ENCODE assay signal across 9 cellular contexts in the genomic region with DNA sequence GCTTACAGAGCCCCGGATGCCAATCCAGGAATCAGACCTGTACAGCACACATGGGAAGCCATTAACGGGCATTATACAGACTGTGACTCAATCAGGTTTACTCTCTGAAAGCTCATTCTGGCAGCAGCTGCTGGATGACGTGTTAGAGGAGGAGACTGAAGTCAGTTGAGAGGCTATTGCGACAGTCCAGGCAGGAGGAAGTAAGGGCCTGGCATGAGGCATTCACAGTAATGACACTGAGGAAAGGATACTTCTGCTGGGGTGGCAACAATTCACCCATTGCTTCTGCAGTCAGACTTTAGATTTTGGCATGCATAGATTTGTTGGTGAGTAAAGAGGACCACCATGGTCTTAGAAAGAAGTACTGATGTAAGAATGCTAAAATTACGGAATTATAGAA.
DNase-seq lines count a peak whose midpoint lies in the region; ATAC-seq and TF ChIP-seq lines count a peak whose summit lies in the region.
"Had no signal": no experiment of that assay in that cellular context is flagged by ENCODE, and none has a peak within 500 bp of the region (broad histone marks: within the 10 kb centered on the region; RNA-seq: fewer than 3 reads in every experiment).

No MANE protein-coding gene starts in this region.

- no peak for TF ChIP-seq CTCF in RWPE1 (conservative IDR thresholded peaks at IDR 0.05; ENCODE audit: low read depth)
- no peak for TF ChIP-seq CTCF in cardiac muscle cell (IDR thresholded peaks at IDR 0.05; ENCODE audit: low read depth, low read length)
- no peak for TF ChIP-seq CTCF in upper lobe of left lung (IDR thresholded peaks at IDR 0.05)

- H3K4me3 ChIP-seq in cardiac muscle cell (no peak overlapping the region), upper lobe of left lung (no peak overlapping the region)

- POLR2A ChIA-PET in RWPE1 (lab: Yijun Ruan, JAX; ENCODE audit: low non-redundant PET) = no interaction called here

- H3K27ac ChIP-seq in RWPE1 (no peak overlapping the region), cardiac muscle cell (peak overlapping the region; percentile 82), upper lobe of left lung (peak overlapping the region; percentile 34 to 72 (median 62))

- no peaks in the 10 kb centered on the region for H3K36me3 ChIP-seq in cardiac muscle cell
- H3K36me3 ChIP-seq in upper lobe of left lung = no peaks in the 10 kb centered on the region

- 57% methylated on average over 5 of the region's 5 CpGs for WGBS in upper lobe of left lung, 2 donors

- DNase-seq in NCI-H345 (lab: John Stamatoyannopoulos, UW) (peak; percentile 70), NCI-H345 treated with DMSO at 0.1 percent for 48 hours (lab: John Stamatoyannopoulos, UW; ENCODE audit: unreplicated experiment) (no peak), RWPE1 (ENCODE audit: low spot score) (peak; percentile 56), cardiac muscle cell (ENCODE audit: low read depth in 1 of 2, low spot score in 1 of 2) (peak in 1 of 2 donors; percentile 84), upper lobe of left lung (peak in 1 of 2 donors; percentile 91)
- no peak for DNase-seq in activated CD4-positive, alpha-beta T cell treated with anti-CD3 and anti-CD28 coated beads, Interleukin-2, amount 50 U/mL, for 1 hour
- DNase-seq: activated B cell treated with CpG ODN at 0.5 μM for 24 hours had no signal

- TF ChIP-seq EP300 in upper lobe of left lung (IDR thresholded peaks at IDR 0.05) = peak in 1 of 4 donors; percentile 68

- H3K4me1 ChIP-seq in cardiac muscle cell (ENCODE audit: low read depth) = peaks cover 24% of the 10 kb centered on the region
- peaks cover 0 to 5% (median 2%) of the 10 kb centered on the region in 4 donors for H3K4me1 ChIP-seq in upper lobe of left lung

- H3K27me3 ChIP-seq in cardiac muscle cell (no peaks in the 10 kb centered on the region), upper lobe of left lung (no peaks in the 10 kb centered on the region)

- CTCF ChIA-PET in RWPE1 (lab: Yijun Ruan, JAX) = interaction anchor here (0.5 to 0.7 kb wide), 2 partner anchors 406 kb away, joined by 3 to 4 read pairs; no protein-coding TSS in a partner anchor

- peak in 1 of 4 donors; percentile 19 for TF ChIP-seq POLR2A in upper lobe of left lung (IDR thresholded peaks at IDR 0.05)

- H3K9me3 ChIP-seq in cardiac muscle cell (ENCODE audit: low read depth) = no peaks in the 10 kb centered on the region
- no peaks in the 10 kb centered on the region for H3K9me3 ChIP-seq in upper lobe of left lung

- peak; percentile 87 to 90 for ATAC-seq in upper lobe of left lung (ENCODE audit: low FRiP score in 2 of 2)
- ATAC-seq in HG03159 (IDR thresholded peaks at IDR 0.05; ENCODE audit: unreplicated experiment) = no peak
- no peak for ATAC-seq in GM21528 (IDR thresholded peaks at IDR 0.05; ENCODE audit: low FRiP score, unreplicated experiment)

Comparison
In these comparisons a context has a peak if more than half of its experiments do, and no peak if none do; other contexts are left out.
1. DNase-seq: peak in NCI-H345 (single experiment) and RWPE1 (single experiment); none in NCI-H345 treated with DMSO at 0.1 percent for 48 hours (single experiment) and activated CD4-positive, alpha-beta T cell treated with anti-CD3 and anti-CD28 coated beads, Interleukin-2, amount 50 U/mL, for 1 hour (single experiment).
2. ATAC-seq: peak in upper lobe of left lung (2 of 2); none in HG03159 (single experiment) and GM21528 (single experiment).